Comparison of ENCODE assay signal across 8 cellular contexts in genomic region chr5:38453506-38453905, GRCh38.
DNase-seq lines count a peak whose midpoint lies in the region; ATAC-seq and TF ChIP-seq lines count a peak whose summit lies in the region.
"Had no signal": no experiment of that assay in that cellular context is flagged by ENCODE, and none has a peak within 500 bp of the region (broad histone marks: within the 10 kb centered on the region; RNA-seq: fewer than 3 reads in every experiment).

No MANE protein-coding gene starts in this region.

- H3K36me3 ChIP-seq in mucosa of descending colon (ENCODE audit: low read depth) (no peaks in the 10 kb centered on the region), BE2C (no peaks in the 10 kb centered on the region)
- H3K36me3 ChIP-seq: SJSA1 had no signal

- peaks cover 32% of the 10 kb centered on the region for H3K4me1 Mint-ChIP-seq in T-helper 17 cell

- DNase-seq in T-helper 17 cell (peak in 1 of 3 donors; percentile 11), mucosa of descending colon (no peak), NCI-H345 treated with DMSO at 0.1 percent for 48 hours (lab: John Stamatoyannopoulos, UW; ENCODE audit: unreplicated experiment) (no peak), NCI-H187 (lab: John Stamatoyannopoulos, UW) (no peak), BE2C (no peak)

- H3K4me3 ChIP-seq in mucosa of descending colon (no peak overlapping the region), BE2C (ENCODE audit: low read depth, low read length) (no peak overlapping the region)
- H3K4me3 ChIP-seq: SJSA1 had no signal

- H3K9me3 ChIP-seq in T-helper 17 cell (ENCODE audit: control insufficient read depth, low read length, poor library complexity, severe bottlenecking) (no peaks in the 10 kb centered on the region), mucosa of descending colon (no peaks in the 10 kb centered on the region), BE2C (no peaks in the 10 kb centered on the region)
- H3K9me3 ChIP-seq: SJSA1 had no signal

- H3K27ac Mint-ChIP-seq in T-helper 17 cell = no peak overlapping the region

- ATAC-seq in GM19328 (IDR thresholded peaks at IDR 0.05; ENCODE audit: unreplicated experiment) (peak; percentile 99), HG03064 (IDR thresholded peaks at IDR 0.05; ENCODE audit: low read depth, unreplicated experiment) (peak; percentile 99), T-helper 17 cell (peak; percentile 96), mucosa of descending colon (peak; percentile 58)

- peak overlapping the region; percentile 66 for H3K4me3 Mint-ChIP-seq in T-helper 17 cell

- TF ChIP-seq CTCF in mucosa of descending colon (IDR thresholded peaks at IDR 0.05) (no peak), BE2C (IDR thresholded peaks at IDR 0.05; ENCODE audit: low read depth, low read length) (no peak)

- H3K36me3 Mint-ChIP-seq in T-helper 17 cell (ENCODE audit: low read depth) = no peaks in the 10 kb centered on the region

- H3K4me1 ChIP-seq in mucosa of descending colon (ENCODE audit: low read depth) (no peaks in the 10 kb centered on the region), BE2C (peaks cover 9% of the 10 kb centered on the region)

- peaks cover 48% of the 10 kb centered on the region for H3K27me3 Mint-ChIP-seq in T-helper 17 cell

- H3K27me3 ChIP-seq in BE2C = no peaks in the 10 kb centered on the region
- H3K27me3 ChIP-seq: SJSA1 had no signal

- intact Hi-C loops in mucosa of descending colon (cut with DNase I, micrococcal nuclease) = no loop called here
